In the genomic region with DNA sequence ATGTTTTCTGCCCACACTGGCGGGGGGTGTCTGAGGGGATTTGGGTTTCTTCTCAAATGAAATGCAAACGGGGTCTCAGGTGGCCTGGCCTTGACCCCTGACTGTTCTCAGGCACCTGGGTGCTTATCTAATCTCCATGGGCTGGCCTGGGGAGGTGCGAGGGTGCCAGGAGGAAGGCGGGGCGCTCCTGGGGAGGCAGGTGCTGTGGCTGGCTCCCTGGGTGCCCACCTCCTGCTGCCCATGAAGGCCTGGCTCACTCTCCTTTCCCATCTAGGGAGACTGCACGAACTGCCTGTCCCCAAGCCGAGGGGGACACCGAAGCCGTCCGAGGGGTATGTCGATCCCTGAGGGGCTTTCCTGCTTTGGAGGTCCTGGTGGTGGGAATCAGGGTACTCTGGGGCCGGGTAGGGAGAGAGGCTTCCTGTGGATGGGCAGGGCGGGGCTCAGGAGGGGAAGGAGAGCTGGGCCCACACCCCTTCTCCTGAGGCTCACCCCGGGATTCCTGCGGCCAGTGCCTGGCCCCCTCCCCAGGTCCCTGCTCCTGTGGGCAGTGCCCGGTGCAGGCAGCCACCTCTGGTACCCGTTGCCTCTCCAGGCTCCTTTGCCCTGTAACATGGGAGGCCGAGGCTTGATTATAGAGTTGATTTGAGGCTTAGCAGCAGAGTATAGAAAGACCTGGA, we compare ENCODE assay signal across 15 cellular contexts. TPM values are rescaled to one million over a fixed set of nuclear protein-coding genes. Genes with fewer than 3 reads are reported as not detected.
DNase-seq lines count a peak whose midpoint lies in the region; ATAC-seq, FAIRE-seq and TF ChIP-seq lines count a peak whose summit lies in the region.
"Had no signal": no experiment of that assay in that cellular context is flagged by ENCODE, and none has a peak within 500 bp of the region (broad histone marks: within the 10 kb centered on the region; RNA-seq: fewer than 3 reads in every experiment).

No MANE protein-coding gene starts in this region.

- no peak for TF ChIP-seq POLR2A in heart left ventricle (IDR thresholded peaks at IDR 0.05)

- H3K27ac ChIP-seq in heart left ventricle (peak overlapping the region in 1 of 12 donors; percentile 56), pancreas (peak overlapping the region; percentile 10 to 59 (median 32)), ascending aorta (no peak overlapping the region)
- H3K27ac ChIP-seq: SJSA1 had no signal

- peaks cover 0 to 92% (median 77%) of the 10 kb centered on the region in 9 donors for H3K36me3 ChIP-seq in heart left ventricle
- H3K36me3 ChIP-seq in pancreas: peaks cover 0 to 33% (median 9%) of the 10 kb centered on the region in 3 donors
- H3K36me3 ChIP-seq in ascending aorta: peaks cover 74 to 75% of the 10 kb centered on the region in 2 donors

- DNase-seq in Right ventricle myocardium inferior (ENCODE audit: missing footprints) (peak; percentile 54), heart left ventricle (no peak), pancreas (peak in 4 of 6 donors; percentile 50 to 63 (median 60)), GDM1 (lab: John Stamatoyannopoulos, UW) (no peak), ascending aorta (ENCODE audit: low spot score in 2 of 2) (no peak), NCI-H748 (lab: John Stamatoyannopoulos, UW; ENCODE audit: unreplicated experiment) (no peak)
- DNase-seq: 8988T, C1 segment of cervical spinal cord, NCI-H1417, NCI-H2081, NCI-H524 treated with DMSO at 0.1 percent for 48 hours had no signal

- FAIRE-seq in pancreas (lab: Jason Lieb, UNC): no peak
- FAIRE-seq: H54 had no signal

- TF ChIP-seq CTCF in heart left ventricle (IDR thresholded peaks at IDR 0.05) (no peak), pancreas (IDR thresholded peaks at IDR 0.05) (no peak), ascending aorta (IDR thresholded peaks at IDR 0.05) (no peak)

- H3K27me3 ChIP-seq in heart left ventricle (no peaks in the 10 kb centered on the region), pancreas (no peaks in the 10 kb centered on the region), ascending aorta (no peaks in the 10 kb centered on the region)
- H3K27me3 ChIP-seq: SJSA1 had no signal

- H3K4me1 ChIP-seq in heart left ventricle (peaks cover 0 to 4% (median 0%) of the 10 kb centered on the region in 12 donors), pancreas (peaks cover 11 to 23% (median 13%) of the 10 kb centered on the region in 3 donors), ascending aorta (no peaks in the 10 kb centered on the region)
- H3K4me1 ChIP-seq: SJSA1 had no signal

- no peaks in the 10 kb centered on the region for H3K9me3 ChIP-seq in heart left ventricle
- H3K9me3 ChIP-seq in pancreas: no peaks in the 10 kb centered on the region
- no peaks in the 10 kb centered on the region for H3K9me3 ChIP-seq in ascending aorta
- H3K9me3 ChIP-seq: SJSA1 had no signal

- intact Hi-C loops in Right ventricle myocardium inferior (cut with DNase I): no loop called here
- intact Hi-C loops in heart left ventricle (cut with DNase I): no loop called here
- intact Hi-C loops in pancreas (cut with DNase I): no loop called here
- intact Hi-C loops in ascending aorta (cut with DNase I): no loop called here

- 90 to 92% (median 91%) methylated on average over 11 to 18 of the region's 18 CpGs for WGBS in heart left ventricle, 4 donors
- WGBS in pancreas, 2 donors: 38 to 46% methylated on average over 18 of the region's 18 CpGs

- no peak overlapping the region for H3K4me3 ChIP-seq in heart left ventricle
- H3K4me3 ChIP-seq in pancreas: peak overlapping the region in 2 of 4 donors; percentile 8 to 18
- no peak overlapping the region for H3K4me3 ChIP-seq in ascending aorta
- H3K4me3 ChIP-seq: SJSA1 had no signal

- no peak for ATAC-seq in Right ventricle myocardium inferior
- ATAC-seq in heart left ventricle: no peak
- ATAC-seq in pancreas: peak; percentile 22 to 76 (median 58)

RNA-seq across cellular contexts. Expression of gene MICALL1, which starts 18.4 kb away (rescaled TPM):
- total RNA-seq in Right ventricle myocardium inferior (19.4 TPM), heart left ventricle (10 to 100 TPM; 15.8 to 40.7 (median 17.8) TPM), pancreas (10 to 100 TPM; 16.5 to 22.3 (median 19.3) TPM), ascending aorta (43.9 TPM)
- polyA plus RNA-seq in heart left ventricle (10 to 100 TPM; 10.6 to 21.3 TPM), pancreas (10 to 100 TPM in 1 of 2 donors, 1 to 10 TPM in 1; 8.8 to 19.5 TPM)

RNA-seq across cellular contexts. Expression of gene C22orf23, which starts 28.9 kb away (rescaled TPM):
- 0.68 TPM for total RNA-seq in Right ventricle myocardium inferior
- total RNA-seq in heart left ventricle: under 1 TPM in 7 of 9 donors, not detected in 2; 0.16 to 0.80 (median 0.44) TPM
- under 1 TPM; 0.37 to 0.65 TPM for polyA plus RNA-seq in heart left ventricle
- total RNA-seq in pancreas: under 1 TPM in 4 of 6 donors, not detected in 2; 0.09 to 0.31 (median 0.22) TPM
- polyA plus RNA-seq in pancreas: under 1 TPM; 0.38 to 0.68 TPM
- total RNA-seq in ascending aorta: not detected
- total RNA-seq: SJSA1 had no signal
- polyA plus RNA-seq: IgD-negative memory B cell had no signal

RNA-seq across cellular contexts. Expression of gene POLR2F, which starts 29.0 kb away (rescaled TPM):
- total RNA-seq in Right ventricle myocardium inferior (88.8 TPM), heart left ventricle (100 to 1,000 TPM in 1 of 9 donors, 10 to 100 TPM in 8; 60.7 to 120 (median 77.5) TPM), pancreas (10 to 100 TPM; 21.2 to 32.5 (median 27.7) TPM), ascending aorta (204 TPM)
- polyA plus RNA-seq in heart left ventricle (100 to 1,000 TPM; 140 to 218 TPM), pancreas (10 to 100 TPM; 61.9 to 74.5 TPM)

RNA-seq across cellular contexts. Expression of gene SOX10, which starts 59.8 kb away (rescaled TPM):
- total RNA-seq in Right ventricle myocardium inferior (1.9 TPM), heart left ventricle (1 to 10 TPM in 5 of 9 donors, under 1 TPM in 4; 0.43 to 7.6 (median 1.1) TPM), pancreas (under 1 TPM; 0.06 to 0.67 (median 0.18) TPM), ascending aorta (23.0 TPM)
- polyA plus RNA-seq in heart left ventricle (1 to 10 TPM in 1 of 2 donors, under 1 TPM in 1; 0.82 to 1.8 TPM), pancreas (under 1 TPM; 0.38 to 0.96 TPM)
- total RNA-seq: OCI-LY7, SJSA1 had no signal
- polyA plus RNA-seq: IgD-negative memory B cell had no signal

Comparison
In these comparisons a context has a peak if more than half of its experiments do, and no peak if none do; other contexts are left out.
1. DNase-seq: peak in Right ventricle myocardium inferior (single experiment) and pancreas (4 of 6); none in heart left ventricle (0 of 5), GDM1 (single experiment), ascending aorta (0 of 2) and NCI-H748 (single experiment).
2. ATAC-seq: peak in pancreas (4 of 4); none in Right ventricle myocardium inferior (single experiment) and heart left ventricle (0 of 4).
3. H3K27ac ChIP-seq: peak in pancreas (4 of 4); none in ascending aorta (0 of 2).